In the genomic region with DNA sequence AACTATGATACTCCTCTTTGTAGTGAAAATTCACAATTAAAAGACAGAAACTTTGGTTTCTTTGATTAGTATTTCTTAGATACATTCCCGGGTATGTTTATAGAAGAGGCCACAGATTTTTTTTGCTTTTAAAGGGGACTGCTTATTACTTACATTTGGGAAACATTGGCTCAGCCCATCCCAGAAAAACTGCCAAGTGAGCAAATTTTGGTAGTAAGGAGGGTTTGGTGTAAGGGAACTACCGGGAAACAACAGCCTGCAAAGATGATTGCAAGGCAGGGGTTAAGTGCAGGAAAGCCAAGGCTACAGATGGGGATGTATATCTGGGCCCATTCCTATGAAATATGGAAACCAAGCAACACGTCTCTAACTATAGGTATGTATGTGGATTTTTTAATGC, we compare ENCODE assay signal across 22 cellular contexts.
"Had no signal": no experiment of that assay in that cellular context is flagged by ENCODE, and none has a peak within 500 bp of the region (broad histone marks: within the 10 kb centered on the region; RNA-seq: fewer than 3 reads in every experiment).

No MANE protein-coding gene starts in this region.

- DNase-seq: activated CD4-positive, alpha-beta T cell treated with anti-CD3 and anti-CD28 coated beads, Interleukin-2, amount 50 U/mL, for 4 hours; activated CD8-positive, alpha-beta memory T cell treated with anti-CD3 and anti-CD28 coated beads for 24 hours; activated CD8-positive, alpha-beta memory T cell treated with anti-CD3 and anti-CD28 coated beads, Interleukin-2, amount 50 U/mL, for 4 hours; activated T-cell treated with anti-CD3 and anti-CD28 coated beads, Interleukin-2, amount 50 U/mL, for 24 hours; colonic mucosa; dorsolateral prefrontal cortex; effector memory CD8-positive, alpha-beta T cell; esophagus squamous epithelium; heart right ventricle; left colon; naive B cell; nucleus accumbens; retina; stimulated activated CD4-positive, alpha-beta T cell treated with anti-CD3 and anti-CD28 coated beads, Interleukin-12 subunit alpha, Interleukin-12 subunit beta, amount 100 ng/mL, for 4 hours; stimulated activated naive CD4-positive, alpha-beta T cell; T-helper 9 cell; testis had no signal

- H3K9me3 Mint-ChIP-seq: activated naive CD4-positive, alpha-beta T cell treated with anti-CD3 and anti-CD28 coated beads, Interleukin-2, amount 50 U/mL, for 72 hours; activated T-cell treated with anti-CD3 and anti-CD28 coated beads, Interleukin-2, amount 50 U/mL, for 24 hours; activated T-helper 17 cell treated with anti-CD3 and anti-CD28 coated beads, Interleukin-2, amount 50 U/mL, for 72 hours; central memory CD8-positive, alpha-beta T cell; effector memory CD8-positive, alpha-beta T cell; naive B cell had no signal

- H3K9me3 ChIP-seq: adrenal gland, breast epithelium, colonic mucosa, esophagus squamous epithelium, heart right ventricle, testis had no signal

- H3K4me3 Mint-ChIP-seq: activated T-cell treated with anti-CD3 and anti-CD28 coated beads, Interleukin-2, amount 50 U/mL, for 24 hours; activated T-helper 17 cell treated with anti-CD3 and anti-CD28 coated beads, Interleukin-2, amount 50 U/mL, for 72 hours; central memory CD8-positive, alpha-beta T cell; effector memory CD8-positive, alpha-beta T cell; naive B cell had no signal

- H3K27ac ChIP-seq: adrenal gland, breast epithelium, colonic mucosa, dorsolateral prefrontal cortex, esophagus squamous epithelium, heart right ventricle had no signal

- H3K4me1 ChIP-seq: breast epithelium, colonic mucosa had no signal

- ATAC-seq: effector memory CD8-positive, alpha-beta T cell; left colon had no signal

- H3K36me3 Mint-ChIP-seq: activated naive CD4-positive, alpha-beta T cell treated with anti-CD3 and anti-CD28 coated beads, Interleukin-2, amount 50 U/mL, for 72 hours had no signal

- H3K27ac Mint-ChIP-seq: activated naive CD4-positive, alpha-beta T cell treated with anti-CD3 and anti-CD28 coated beads, Interleukin-2, amount 50 U/mL, for 72 hours; activated T-cell treated with anti-CD3 and anti-CD28 coated beads, Interleukin-2, amount 50 U/mL, for 24 hours; activated T-helper 17 cell treated with anti-CD3 and anti-CD28 coated beads, Interleukin-2, amount 50 U/mL, for 72 hours had no signal

- H3K27me3 ChIP-seq: adrenal gland, breast epithelium, colonic mucosa, dorsolateral prefrontal cortex, esophagus squamous epithelium, heart right ventricle, testis had no signal

- H3K4me3 ChIP-seq: adrenal gland, breast epithelium, colonic mucosa, dorsolateral prefrontal cortex, esophagus squamous epithelium, heart right ventricle, testis had no signal

- H3K36me3 ChIP-seq: adrenal gland, breast epithelium, colonic mucosa, esophagus squamous epithelium, heart right ventricle had no signal
